In genomic region chr14:40463886-40464285, GRCh38 we compare ENCODE assay signal across 9 cellular contexts.
"Had no signal": no experiment of that assay in that cellular context is flagged by ENCODE, and none has a peak within 500 bp of the region (broad histone marks: within the 10 kb centered on the region; RNA-seq: fewer than 3 reads in every experiment).

No MANE protein-coding gene starts in this region.

- H3K27me3 Mint-ChIP-seq: IgD-negative memory B cell had no signal

- H3K27ac ChIP-seq: HL-60, KMS-11 had no signal

- H3K27ac Mint-ChIP-seq: IgD-negative memory B cell had no signal

- ATAC-seq: HepG2, K562 had no signal

- H3K4me1 Mint-ChIP-seq: IgD-negative memory B cell had no signal

- H3K4me3 ChIP-seq: K562 had no signal

- DNase-seq: IMR-90, KBM-7, KG1 had no signal

- H3K9ac ChIP-seq: KMS-11 had no signal

- H3K4me3 Mint-ChIP-seq: IgD-negative memory B cell had no signal

- FAIRE-seq: HepG2, HTR-8/SVneo, K562 had no signal

- H3K4me2 ChIP-seq: KMS-11 had no signal
